8 cellular contexts compared by ENCODE assay signal in the genomic region with DNA sequence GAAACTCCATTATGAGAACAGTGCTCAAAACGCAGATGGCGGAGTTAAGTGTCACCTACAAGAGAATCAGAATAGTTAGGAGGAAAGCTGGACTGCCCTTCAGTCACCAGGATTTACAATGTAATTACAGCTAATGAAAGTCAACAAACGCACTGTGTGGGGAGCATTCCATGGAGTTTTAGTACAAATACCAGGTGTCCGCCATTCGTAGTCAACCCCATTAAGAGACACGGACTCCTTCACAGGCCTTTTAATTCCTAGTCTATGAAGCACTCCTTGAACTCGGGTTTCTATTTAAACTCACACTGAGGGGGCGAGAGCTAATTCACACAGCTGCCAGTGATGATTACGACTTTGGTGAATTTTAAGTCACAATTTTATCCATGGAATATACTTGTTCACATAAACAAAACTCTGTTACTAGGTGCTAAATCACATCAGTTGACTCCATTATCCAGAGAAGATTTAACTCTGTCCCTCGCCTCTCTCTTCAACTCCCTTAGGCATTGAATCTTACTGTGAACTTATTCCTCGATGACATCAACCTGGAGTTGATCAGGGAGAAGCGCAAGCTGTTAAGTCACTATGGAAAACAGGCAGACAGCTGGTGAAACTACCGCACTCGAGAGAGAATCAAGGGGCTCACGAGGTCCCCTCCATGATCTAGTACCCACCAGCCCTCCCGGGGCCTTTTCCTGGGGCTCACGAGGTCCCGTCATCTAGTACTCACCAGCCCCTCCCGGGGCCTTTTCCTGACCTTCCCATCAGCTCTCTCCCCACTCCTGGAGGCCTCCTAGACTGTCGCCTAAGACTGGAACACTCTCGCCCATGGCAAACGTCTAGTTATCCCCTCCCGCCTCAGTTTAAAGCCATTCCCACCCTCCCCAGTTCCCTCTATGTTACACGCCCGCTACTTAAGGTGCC. TPM values are rescaled to one million over a fixed set of nuclear protein-coding genes. Genes with fewer than 3 reads are reported as not detected.
DNase-seq lines count a peak whose midpoint lies in the region; ATAC-seq and TF ChIP-seq lines count a peak whose summit lies in the region.

No MANE protein-coding gene starts in this region.

- ATAC-seq in DND-41 (ENCODE audit: insufficient read depth, low read depth) (no peak), HG03460 (IDR thresholded peaks at IDR 0.05; ENCODE audit: unreplicated experiment) (no peak)

- H3K27me3 ChIP-seq in DND-41 (ENCODE audit: insufficient read depth, low read length, poor library complexity) (no peaks in the 10 kb centered on the region), OCI-LY3 (ENCODE audit: low read depth, low read length) (no peaks in the 10 kb centered on the region), parathyroid adenoma (ENCODE audit: control insufficient read depth, insufficient read depth, low read length) (no peaks in the 10 kb centered on the region)

- H4K20me1 ChIP-seq in DND-41 (ENCODE audit: insufficient read depth, low read length) = peaks cover 19% of the 10 kb centered on the region; the same call in 1 of the 2 replicates
- H4K20me1 ChIP-seq in OCI-LY3 (ENCODE audit: insufficient read depth, low read length) = no peaks in the 10 kb centered on the region

- peak overlapping the region; percentile 92 for H3K4me2 ChIP-seq in DND-41 (ENCODE audit: insufficient read depth, low read length)
- H3K4me2 ChIP-seq in OCI-LY3 (ENCODE audit: low read length) = peak overlapping the region; percentile 87
- H3K4me2 ChIP-seq in parathyroid adenoma (ENCODE audit: low read length) = peak overlapping the region; percentile 70

- H3K9ac ChIP-seq in DND-41 (ENCODE audit: low read depth, low read length) = peak overlapping the region; percentile 91
- H3K9ac ChIP-seq in OCI-LY3 (ENCODE audit: low read length) = peak overlapping the region; percentile 55; the same call in 1 of the 2 replicates
- no peak overlapping the region for H3K9ac ChIP-seq in parathyroid adenoma

- H3K9me3 ChIP-seq in DND-41 (ENCODE audit: insufficient read depth, low read length, severe bottlenecking) (no peaks in the 10 kb centered on the region), OCI-LY3 (ENCODE audit: insufficient read depth, low read length) (no peaks in the 10 kb centered on the region), parathyroid adenoma (ENCODE audit: control insufficient read depth, low read length) (no peaks in the 10 kb centered on the region)

- H3K4me1 ChIP-seq in DND-41 (ENCODE audit: insufficient read depth, low read length) = peaks cover 34% of the 10 kb centered on the region
- peaks cover 6% of the 10 kb centered on the region; the same call in 1 of the 2 replicates for H3K4me1 ChIP-seq in OCI-LY3 (ENCODE audit: low read length)
- peaks cover 2% of the 10 kb centered on the region for H3K4me1 ChIP-seq in parathyroid adenoma

- peaks cover 58% of the 10 kb centered on the region for H3K36me3 ChIP-seq in DND-41 (ENCODE audit: insufficient read depth, low read length)
- no peaks in the 10 kb centered on the region for H3K36me3 ChIP-seq in OCI-LY3 (replicated peaks; ENCODE audit: low read depth, low read length)
- no peaks in the 10 kb centered on the region for H3K36me3 ChIP-seq in parathyroid adenoma (ENCODE audit: control insufficient read depth, insufficient read depth, low read length)

- H3K27ac ChIP-seq in DND-41 (ENCODE audit: low read length) = peak overlapping the region; percentile 53; the same call in 1 of the 2 replicates
- H3K27ac ChIP-seq in OCI-LY3 (ENCODE audit: low read length) = no peak overlapping the region
- no peak overlapping the region for H3K27ac ChIP-seq in parathyroid adenoma

- peaks cover 52% of the 10 kb centered on the region for H3K79me2 ChIP-seq in DND-41 (ENCODE audit: insufficient read depth, low read length)
- peaks cover 35% of the 10 kb centered on the region for H3K79me2 ChIP-seq in OCI-LY3 (ENCODE audit: low read length)
- peaks cover 19% of the 10 kb centered on the region for H3K79me2 ChIP-seq in parathyroid adenoma

- no peak for DNase-seq in DND-41
- DNase-seq in epithelial cell of proximal tubule (ENCODE audit: low read depth) = no peak
- DNase-seq in activated gamma-delta T cell (lab: John Stamatoyannopoulos, UW) = no peak
- DNase-seq in hepatic stellate cell (ENCODE audit: low spot score) = no peak
- no peak for DNase-seq in T1000 (lab: John Stamatoyannopoulos, UW)

- H2AFZ ChIP-seq in DND-41 (ENCODE audit: low read depth, low read length) = no peak overlapping the region
- H2AFZ ChIP-seq in OCI-LY3 (ENCODE audit: low read depth, low read length) = no peak overlapping the region
- no peak overlapping the region for H2AFZ ChIP-seq in parathyroid adenoma

- TF ChIP-seq CTCF in DND-41 (IDR thresholded peaks at IDR 0.05; ENCODE audit: borderline replicate concordance, extremely low read depth, low read length, poor library complexity, severe bottlenecking) (no peak), OCI-LY3 (IDR thresholded peaks at IDR 0.05; ENCODE audit: low read depth, low read length) (no peak), epithelial cell of proximal tubule (conservative IDR thresholded peaks at IDR 0.05; ENCODE audit: low read depth, low read length) (no peak), parathyroid adenoma (IDR thresholded peaks at IDR 0.05) (no peak)

- H3K4me3 ChIP-seq in DND-41 (ENCODE audit: low read depth in 1 of 2, low read length in 2 of 2) = peak overlapping the region; percentile 54 to 98; a peak in 3 of 4 replicates
- peak overlapping the region; percentile 81 for H3K4me3 ChIP-seq in OCI-LY3 (ENCODE audit: low read length)
- H3K4me3 ChIP-seq in epithelial cell of proximal tubule (ENCODE audit: low read depth, low read length) = peak overlapping the region; percentile 97
- H3K4me3 ChIP-seq in parathyroid adenoma (ENCODE audit: low read depth, low read length) = peak overlapping the region; percentile 91

RNA-seq across cellular contexts. Expression of a gene that starts 1.5 kb away (rescaled TPM):
- total RNA-seq in epithelial cell of proximal tubule = 17.2 and 32.8 TPM in 2 replicates
